In genomic region chr11:62708423-62709261, GRCh38 we compare ENCODE assay signal across 2 cellular contexts.
A peak's percentile ranks its signal among the peaks of the same experiment; 100 is the strongest.
TF ChIP-seq lines count a peak whose summit lies in the region.

No MANE protein-coding gene starts in this region.

TF ChIP-seq in H1, 55 proteins besides CTCF, POLR2A, EP300 and RAD21:
- TF ChIP-seq EGR1 (IDR thresholded peaks at IDR 0.05; ENCODE audit: borderline replicate concordance, low read depth, low read length) (no peak), CHD2 (IDR thresholded peaks at IDR 0.05; ENCODE audit: low read length) (no peak), SUZ12 (IDR thresholded peaks at IDR 0.05; ENCODE audit: low read length) (peak; percentile 28; the same call in 1 of the 2 replicates), RBBP5 (IDR thresholded peaks at IDR 0.05; ENCODE audit: borderline replicate concordance, low read depth, low read length) (no peak; the same call in 1 of the 2 replicates), PHF8 (conservative IDR thresholded peaks at IDR 0.05; ENCODE audit: low read depth, low read length) (0 out of 2 replicates have a peak, but pooled peaks have one; percentile 23)

TF ChIP-seq in neural cell, 6 proteins besides CTCF, POLR2A, EP300 and RAD21:
- no peak for TF ChIP-seq SMC3 (conservative IDR thresholded peaks at IDR 0.05; ENCODE audit: poor library complexity)
- TF ChIP-seq REST (IDR thresholded peaks at IDR 0.05; ENCODE audit: borderline replicate concordance) = peak; percentile 4
TF ChIP-seq in neural cell: peak in this region for 1.
